In the genomic region with DNA sequence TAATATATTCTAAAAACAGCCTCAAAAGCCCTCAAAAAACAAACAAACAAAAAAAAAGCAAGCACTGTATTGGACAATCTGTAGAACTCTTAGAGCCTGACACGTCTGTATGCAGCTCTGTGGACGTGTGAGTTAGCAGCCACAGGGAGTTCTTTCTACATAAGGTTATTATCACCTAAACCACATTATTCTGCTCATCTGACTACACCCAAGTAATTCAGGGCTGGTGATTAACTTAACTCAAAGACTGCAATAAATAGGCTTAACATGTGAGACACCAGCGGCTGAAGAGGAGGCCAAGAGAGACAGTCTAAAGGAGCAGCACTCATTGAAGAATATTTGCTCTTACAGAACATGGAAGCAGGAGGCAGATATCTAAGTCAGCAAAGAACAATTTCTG, we compare ENCODE assay signal across 26 cellular contexts.
DNase-seq lines count a peak whose midpoint lies in the region; ATAC-seq and TF ChIP-seq lines count a peak whose summit lies in the region.
"Had no signal": no experiment of that assay in that cellular context is flagged by ENCODE, and none has a peak within 500 bp of the region (broad histone marks: within the 10 kb centered on the region; RNA-seq: fewer than 3 reads in every experiment).

No MANE protein-coding gene starts in this region.

- H3K4me3 ChIP-seq in uterus, result no peak overlapping the region
- H3K4me3 ChIP-seq: heart left ventricle, PC-9, right atrium auricular region, SJSA1 had no signal

- peaks cover 11 to 20% of the 10 kb centered on the region in 2 donors for H3K4me1 Mint-ChIP-seq in effector memory CD8-positive, alpha-beta T cell (ENCODE audit: low read depth in 2 of 2)
- peaks cover 12% of the 10 kb centered on the region for H3K4me1 Mint-ChIP-seq in memory B cell

- H3K4me3 Mint-ChIP-seq in effector memory CD8-positive, alpha-beta T cell, result peak overlapping the region in 1 of 2 donors; percentile 11
- no peak overlapping the region for H3K4me3 Mint-ChIP-seq in memory B cell
- H3K4me3 Mint-ChIP-seq: stimulated activated naive B cell treated with anti-CD40 and anti-IgM and Interleukin-4, amounts not matched to agents 10 μg/mL and 1 μg/mL and 100 μg/mL, for 72 hours; WTC11 had no signal

- H3K27ac Mint-ChIP-seq in effector memory CD8-positive, alpha-beta T cell, result peak overlapping the region in 1 of 2 donors; percentile 85
- H3K27ac Mint-ChIP-seq in memory B cell, result peak overlapping the region; percentile 68
- H3K27ac Mint-ChIP-seq: stimulated activated naive B cell treated with anti-CD40 and anti-IgM and Interleukin-4, amounts not matched to agents 10 μg/mL and 1 μg/mL and 100 μg/mL, for 72 hours; WTC11 had no signal

- no peak for TF ChIP-seq CTCF in uterus (IDR thresholded peaks at IDR 0.05)

- H3K36me3 Mint-ChIP-seq in effector memory CD8-positive, alpha-beta T cell (ENCODE audit: insufficient read depth), result no peaks in the 10 kb centered on the region
- H3K36me3 Mint-ChIP-seq in memory B cell, result peaks cover 14% of the 10 kb centered on the region
- H3K36me3 Mint-ChIP-seq: WTC11 had no signal

- intact Hi-C loops in uterus (cut with DNase I; ENCODE audit: low total_unique reads), result no loop called here

- H3K9me3 ChIP-seq in uterus, result no peaks in the 10 kb centered on the region
- H3K9me3 ChIP-seq: neutrophil, right atrium auricular region, SJSA1 had no signal

- no peaks in the 10 kb centered on the region for H3K27me3 Mint-ChIP-seq in effector memory CD8-positive, alpha-beta T cell
- H3K27me3 Mint-ChIP-seq in memory B cell, result no peaks in the 10 kb centered on the region
- H3K27me3 Mint-ChIP-seq: stimulated activated naive B cell treated with anti-CD40 and anti-IgM and Interleukin-4, amounts not matched to agents 10 μg/mL and 1 μg/mL and 100 μg/mL, for 72 hours had no signal

- peak; percentile 96 for ATAC-seq in effector memory CD8-positive, alpha-beta T cell (replicated peaks)
- ATAC-seq in memory B cell (ENCODE audit: low read depth) (no peak), GM18867 (IDR thresholded peaks at IDR 0.05; ENCODE audit: unreplicated experiment) (no peak)
- ATAC-seq: heart left ventricle; stimulated activated naive B cell treated with anti-CD40 and anti-IgM and Interleukin-4, amounts not matched to agents 10 μg/mL and 1 μg/mL and 100 μg/mL, for 72 hours; WTC11 had no signal

- peak overlapping the region; percentile 52 to 60 for H3K27ac ChIP-seq in uterus
- H3K27ac ChIP-seq: heart left ventricle, neutrophil, PC-9, right atrium auricular region, SJSA1 had no signal

- H3K36me3 ChIP-seq in uterus, result no peaks in the 10 kb centered on the region
- H3K36me3 ChIP-seq: heart left ventricle, neutrophil, right atrium auricular region, SJSA1 had no signal

- H3K9me3 Mint-ChIP-seq in effector memory CD8-positive, alpha-beta T cell, result no peaks in the 10 kb centered on the region
- peaks cover 3% of the 10 kb centered on the region for H3K9me3 Mint-ChIP-seq in memory B cell
- H3K9me3 Mint-ChIP-seq: WTC11 had no signal

- DNase-seq in NCI-H69 (lab: John Stamatoyannopoulos, UW) (peak; percentile 34), memory B cell (ENCODE audit: low spot score in 2 of 2) (no peak), uterus (no peak), mucosa of gallbladder (ENCODE audit: low spot score) (no peak), HT-29 (ENCODE audit: low spot score) (no peak)
- peak in 1 of 3 experiments; percentile 3 for DNase-seq in effector memory CD8-positive, alpha-beta T cell
- DNase-seq: activated CD4-positive, alpha-beta T cell treated with anti-CD3 and anti-CD28 coated beads, Interleukin-2, amount 50 U/mL, for 48 hours; activated gamma-delta T cell treated with Interleukin-2 at 50 U/mL for 16 hours; activated T-cell treated with anti-CD3 and anti-CD28 coated beads for 4 hours; AML-193; COR-L47; EL; heart left ventricle; islet precursor cell; Kasumi-1; NCI-H1105 treated with DMSO at 0.1 percent for 48 hours; NCI-H2171; NCI-H526 treated with DMSO at 0.1 percent for 48 hours; PC-9; stimulated activated naive B cell treated with anti-CD40 and anti-IgM and Interleukin-4, amounts not matched to agents 10 μg/mL and 1 μg/mL and 100 μg/mL, for 72 hours; T-helper 2 cell had no signal

- H3K4me1 ChIP-seq in uterus, result peaks cover 0 to 4% of the 10 kb centered on the region in 2 donors
- H3K4me1 ChIP-seq: heart left ventricle, right atrium auricular region, SJSA1 had no signal

- H3K27me3 ChIP-seq in uterus, result no peaks in the 10 kb centered on the region
- H3K27me3 ChIP-seq: heart left ventricle, neutrophil, right atrium auricular region, SJSA1 had no signal

- no peak for TF ChIP-seq POLR2A in uterus (IDR thresholded peaks at IDR 0.05)
